8 cellular contexts compared by ENCODE assay signal in genomic region chr12:93677195-93678064, GRCh38. TPM values are rescaled to one million over a fixed set of nuclear protein-coding genes. Genes with fewer than 3 reads are reported as not detected.
DNase-seq lines count a peak whose midpoint lies in the region; ATAC-seq and TF ChIP-seq lines count a peak whose summit lies in the region.

Gene CRADD (plus strand): TSS chr12:93677375.

- TF ChIP-seq POLR2A in right lobe of liver (IDR thresholded peaks at IDR 0.05): peak; percentile 79

- no peaks in the 10 kb centered on the region for H3K36me3 ChIP-seq in CD4-positive, CD25-positive, alpha-beta regulatory T cell (ENCODE audit: control insufficient read depth, insufficient read depth, low read length)
- H3K36me3 ChIP-seq in duodenal mucosa (ENCODE audit: control insufficient read depth in 1 of 2, insufficient read depth in 2 of 2, low read length in 2 of 2) (peaks cover 0 to 5% of the 10 kb centered on the region in 2 donors), right lobe of liver (no peaks in the 10 kb centered on the region)

- H3K4me1 Mint-ChIP-seq in CD4-positive, CD25-positive, alpha-beta regulatory T cell: peaks cover 12 to 55% (median 30%) of the 10 kb centered on the region in 4 donors
- H3K4me1 Mint-ChIP-seq in activated CD4-positive, alpha-beta memory T cell treated with anti-CD3 and anti-CD28 coated beads, Interleukin-2, amount 10 ng/mL, durations not matched to agents 7 days and 5 days: peaks cover 40% of the 10 kb centered on the region

- H3K4me1 ChIP-seq in CD4-positive, CD25-positive, alpha-beta regulatory T cell (ENCODE audit: control insufficient read depth, insufficient read depth, low read length, poor library complexity, severe bottlenecking): peaks cover 19% of the 10 kb centered on the region
- H3K4me1 ChIP-seq in duodenal mucosa (ENCODE audit: control insufficient read depth in 1 of 2, insufficient read depth in 2 of 2, low read length in 2 of 2) (peaks cover 17% of the 10 kb centered on the region in 2 donors), right lobe of liver (peaks cover 0 to 22% (median 9%) of the 10 kb centered on the region in 4 donors)

- peak; percentile 86 to 99 (median 96) for DNase-seq in CD4-positive, CD25-positive, alpha-beta regulatory T cell
- DNase-seq in NCI-H82 treated with DMSO at 0.1 percent for 48 hours (lab: John Stamatoyannopoulos, UW; ENCODE audit: unreplicated experiment) (peak; percentile 96), right lobe of liver (peak; percentile 66 to 82 (median 79))
- peak; percentile 87 for DNase-seq in activated CD4-positive, alpha-beta memory T cell treated with anti-CD3 and anti-CD28 coated beads, Interleukin-2, amount 10 ng/mL, durations not matched to agents 7 days and 5 days
- peak; percentile 72 to 87 for DNase-seq in stimulated activated CD4-positive, alpha-beta T cell treated with anti-CD3 and anti-CD28 coated beads, Interleukin-4, amount 100 ng/mL, for 4 hours

- H3K9me3 ChIP-seq in CD4-positive, CD25-positive, alpha-beta regulatory T cell (ENCODE audit: control insufficient read depth in 2 of 2, low read length in 2 of 2): no peaks in the 10 kb centered on the region
- H3K9me3 ChIP-seq in duodenal mucosa (ENCODE audit: control insufficient read depth in 1 of 2, low read length in 2 of 2): no peaks in the 10 kb centered on the region
- H3K9me3 ChIP-seq in right lobe of liver: no peaks in the 10 kb centered on the region

- intact Hi-C loops in right lobe of liver (cut with DNase I): loop anchor here (5.0 to 10.0 kb wide), 2 partner anchors 103 to 105 kb away; partner anchors contain the start of gene SOCS2 (in 2 of the 2)

- CTCF ChIA-PET in activated CD4-positive, alpha-beta memory T cell treated with anti-CD3 and anti-CD28 coated beads, Interleukin-2, amount 10 ng/mL, durations not matched to agents 7 days and 5 days (lab: Charles Lee): interaction anchor here (0.6 to 1.8 kb wide), 11 partner anchors 24 to 425 kb away, joined by 3 to 12 read pairs (median 3); no protein-coding TSS in a partner anchor

- peak within 1 kb of the TSS; percentile 97 to 99 (median 98) for H3K4me3 Mint-ChIP-seq in CD4-positive, CD25-positive, alpha-beta regulatory T cell
- H3K4me3 Mint-ChIP-seq in activated CD4-positive, alpha-beta memory T cell treated with anti-CD3 and anti-CD28 coated beads, Interleukin-2, amount 10 ng/mL, durations not matched to agents 7 days and 5 days: peak within 1 kb of the TSS; percentile 88

- H3K9ac ChIP-seq in duodenal mucosa (ENCODE audit: low read depth in 1 of 2, low read length in 2 of 2): peak within 1 kb of the TSS; percentile 97 to 98

- peaks cover 29% of the 10 kb centered on the region for H3K36me3 Mint-ChIP-seq in CD4-positive, CD25-positive, alpha-beta regulatory T cell
- H3K36me3 Mint-ChIP-seq in activated CD4-positive, alpha-beta memory T cell treated with anti-CD3 and anti-CD28 coated beads, Interleukin-2, amount 10 ng/mL, durations not matched to agents 7 days and 5 days (ENCODE audit: low read depth): peaks cover 19% of the 10 kb centered on the region

- POLR2A ChIA-PET in activated CD4-positive, alpha-beta memory T cell treated with anti-CD3 and anti-CD28 coated beads, Interleukin-2, amount 10 ng/mL, durations not matched to agents 7 days and 5 days (lab: Charles Lee): interaction anchor here (0.6 to 1.8 kb wide), 23 partner anchors 12 to 748 kb away, joined by 3 to 22 read pairs (median 4); partner anchors contain the start of genes SOCS2 and UBE2N

- WGBS in right lobe of liver (ENCODE audit: insufficient coverage, low coverage, low lambda C conversion rate, missing lambda C conversion rate): 0% methylated on average over 38 of the region's 41 CpGs

- peak within 1 kb of the TSS; percentile 92 for H3K4me3 ChIP-seq in CD4-positive, CD25-positive, alpha-beta regulatory T cell (ENCODE audit: low read depth, low read length)
- H3K4me3 ChIP-seq in duodenal mucosa (ENCODE audit: low read depth in 1 of 2, low read length in 2 of 2) (peak within 1 kb of the TSS; percentile 92 to 94), right lobe of liver (peak within 1 kb of the TSS; percentile 59 to 71 (median 63))

- peaks cover 0 to 4% (median 0%) of the 10 kb centered on the region in 7 donors for H3K9me3 Mint-ChIP-seq in CD4-positive, CD25-positive, alpha-beta regulatory T cell
- H3K9me3 Mint-ChIP-seq in activated CD4-positive, alpha-beta memory T cell treated with anti-CD3 and anti-CD28 coated beads, Interleukin-2, amount 10 ng/mL, durations not matched to agents 7 days and 5 days: no peaks in the 10 kb centered on the region

- TF ChIP-seq CTCF in right lobe of liver (IDR thresholded peaks at IDR 0.05): peak in 1 of 4 donors; percentile 5

- H3K27ac ChIP-seq in CD4-positive, CD25-positive, alpha-beta regulatory T cell (ENCODE audit: insufficient read depth, low read length, poor library complexity, severe bottlenecking): peak within 1 kb of the TSS; percentile 100
- H3K27ac ChIP-seq in duodenal mucosa (ENCODE audit: low read depth, low read length) (peak within 1 kb of the TSS; percentile 95), right lobe of liver (peak within 1 kb of the TSS; percentile 96 to 99 (median 96))

- ATAC-seq in CD4-positive, CD25-positive, alpha-beta regulatory T cell (ENCODE audit: low read depth in 2 of 2): peak; percentile 92 to 94
- ATAC-seq in GM19438 (IDR thresholded peaks at IDR 0.05; ENCODE audit: low read depth, unreplicated experiment): peak; percentile 91
- peak; percentile 80 for ATAC-seq in HG03575 (IDR thresholded peaks at IDR 0.05; ENCODE audit: extremely low read depth, insufficient number of reproducible peaks, low FRiP score, unreplicated experiment)
- peak; percentile 88 to 95 (median 92) for ATAC-seq in right lobe of liver

- H3K27me3 Mint-ChIP-seq in CD4-positive, CD25-positive, alpha-beta regulatory T cell: peaks cover 14% of the 10 kb centered on the region
- H3K27me3 Mint-ChIP-seq in activated CD4-positive, alpha-beta memory T cell treated with anti-CD3 and anti-CD28 coated beads, Interleukin-2, amount 10 ng/mL, durations not matched to agents 7 days and 5 days: peaks cover 6% of the 10 kb centered on the region

- H3K27me3 ChIP-seq in CD4-positive, CD25-positive, alpha-beta regulatory T cell (ENCODE audit: control insufficient read depth, insufficient read depth, low read length): peaks cover 4% of the 10 kb centered on the region
- H3K27me3 ChIP-seq in duodenal mucosa (ENCODE audit: control insufficient read depth in 1 of 2, insufficient read depth in 2 of 2, low read length in 2 of 2) (no peaks in the 10 kb centered on the region), right lobe of liver (no peaks in the 10 kb centered on the region)

- peak within 1 kb of the TSS; percentile 99 to 100 (median 100) for H3K27ac Mint-ChIP-seq in CD4-positive, CD25-positive, alpha-beta regulatory T cell
- H3K27ac Mint-ChIP-seq in activated CD4-positive, alpha-beta memory T cell treated with anti-CD3 and anti-CD28 coated beads, Interleukin-2, amount 10 ng/mL, durations not matched to agents 7 days and 5 days: peak within 1 kb of the TSS; percentile 99

RNA-seq across cellular contexts. Expression of gene CRADD, which starts in this region (rescaled TPM):
- 10.1 TPM for total RNA-seq in CD4-positive, CD25-positive, alpha-beta regulatory T cell
- 10 to 100 TPM; 19.5 to 24.2 (median 21.3) TPM for polyA plus RNA-seq in CD4-positive, CD25-positive, alpha-beta regulatory T cell
- 10 to 100 TPM; 12.7 to 14.1 TPM for total RNA-seq in activated CD4-positive, alpha-beta memory T cell treated with anti-CD3 and anti-CD28 coated beads, Interleukin-2, amount 10 ng/mL, durations not matched to agents 7 days and 5 days
- 10 to 100 TPM; 17.2 to 65.3 (median 30.8) TPM for total RNA-seq in right lobe of liver

Comparison
In these comparisons a context has a peak if more than half of its experiments do, and no peak if none do; other contexts are left out.
1. Peak in every context shown above with its lines: DNase-seq, ATAC-seq, H3K4me3 ChIP-seq and H3K27ac ChIP-seq.